7 cellular contexts compared by ENCODE assay signal in genomic region chr12:56634242-56634836, GRCh38. TPM values are rescaled to one million over a fixed set of nuclear protein-coding genes. Genes with fewer than 3 reads are reported as not detected.
A peak's percentile ranks its signal among the peaks of the same experiment; 100 is the strongest.
DNase-seq lines count a peak whose midpoint lies in the region; ATAC-seq and TF ChIP-seq lines count a peak whose summit lies in the region.

No MANE protein-coding gene starts in this region.

- H3K9me3 ChIP-seq in esophagus squamous epithelium (no peaks in the 10 kb centered on the region), neural cell (ENCODE audit: low read length) (no peaks in the 10 kb centered on the region)

- TF ChIP-seq RAD21 in neural cell (conservative IDR thresholded peaks at IDR 0.05): no peak

- no peak overlapping the region for H2AFZ ChIP-seq in neural cell (ENCODE audit: low read depth, low read length)

- H3K36me3 Mint-ChIP-seq in activated CD8-positive, alpha-beta memory T cell treated with anti-CD3 and anti-CD28 coated beads, Interleukin-2, amount 10 ng/mL, durations not matched to agents 7 days and 5 days: peaks cover 18% of the 10 kb centered on the region

- ATAC-seq in activated CD8-positive, alpha-beta memory T cell treated with anti-CD3 and anti-CD28 coated beads, Interleukin-2, amount 10 ng/mL, durations not matched to agents 7 days and 5 days: no peak
- no peak for ATAC-seq in GM19467 (IDR thresholded peaks at IDR 0.05; ENCODE audit: unreplicated experiment)

- H3K27me3 Mint-ChIP-seq in activated CD8-positive, alpha-beta memory T cell treated with anti-CD3 and anti-CD28 coated beads, Interleukin-2, amount 10 ng/mL, durations not matched to agents 7 days and 5 days: no peaks in the 10 kb centered on the region

- TF ChIP-seq CTCF in GM10266 (IDR thresholded peaks at IDR 0.05; ENCODE audit: control insufficient read depth, insufficient read depth, low read depth, missing control alignments): no peak
- no peak for TF ChIP-seq CTCF in esophagus squamous epithelium (IDR thresholded peaks at IDR 0.05)
- no peak for TF ChIP-seq CTCF in neural cell (IDR thresholded peaks at IDR 0.05; ENCODE audit: poor library complexity, severe bottlenecking)

- H3K9me3 Mint-ChIP-seq in activated CD8-positive, alpha-beta memory T cell treated with anti-CD3 and anti-CD28 coated beads, Interleukin-2, amount 10 ng/mL, durations not matched to agents 7 days and 5 days (ENCODE audit: low read depth): no peaks in the 10 kb centered on the region

- peaks cover 9% of the 10 kb centered on the region for H3F3A ChIP-seq in neural cell (ENCODE audit: insufficient read depth, low read length, poor library complexity, severe bottlenecking)

- DNase-seq in GM10266 (ENCODE audit: extremely low spot score): peak; percentile 42
- DNase-seq in NCI-H1436 (lab: John Stamatoyannopoulos, UW): peak; percentile 72
- peak; percentile 46 for DNase-seq in activated CD8-positive, alpha-beta memory T cell treated with anti-CD3 and anti-CD28 coated beads, Interleukin-2, amount 10 ng/mL, durations not matched to agents 7 days and 5 days
- DNase-seq in esophagus squamous epithelium (lab: John Stamatoyannopoulos, UW): no peak
- no peak for DNase-seq in epidermal melanocyte (ENCODE audit: insufficient read length, low spot score)

- H3K9me2 ChIP-seq in neural cell (ENCODE audit: insufficient read depth, low read length): no peaks in the 10 kb centered on the region

- H3K9ac ChIP-seq in neural cell (ENCODE audit: low read length): peak overlapping the region; percentile 77

- WGBS in esophagus squamous epithelium, 2 donors: 0 to 1% methylated on average over 21 to 23 of the region's 27 CpGs

- TF ChIP-seq EP300 in neural cell (conservative IDR thresholded peaks at IDR 0.05; ENCODE audit: poor library complexity, severe bottlenecking): no peak

- no peaks in the 10 kb centered on the region for H4K20me1 ChIP-seq in neural cell (ENCODE audit: insufficient read depth)

- peaks cover 15% of the 10 kb centered on the region for H3K79me2 ChIP-seq in neural cell (replicated peaks; ENCODE audit: insufficient read depth, low read length)

- peaks cover 48 to 88% (median 52%) of the 10 kb centered on the region in 3 donors for H3K4me1 ChIP-seq in esophagus squamous epithelium

- peak in 2 of 4 donors; percentile 5 to 39 for TF ChIP-seq POLR2A in esophagus squamous epithelium (IDR thresholded peaks at IDR 0.05)

- H3K4me1 Mint-ChIP-seq in activated CD8-positive, alpha-beta memory T cell treated with anti-CD3 and anti-CD28 coated beads, Interleukin-2, amount 10 ng/mL, durations not matched to agents 7 days and 5 days: peaks cover 65% of the 10 kb centered on the region

- peak overlapping the region; percentile 97 to 99 (median 98) for H3K27ac ChIP-seq in esophagus squamous epithelium
- H3K27ac ChIP-seq in neural cell (ENCODE audit: low read length): peak overlapping the region; percentile 18

- peak overlapping the region; percentile 82 for H3K4me3 Mint-ChIP-seq in activated CD8-positive, alpha-beta memory T cell treated with anti-CD3 and anti-CD28 coated beads, Interleukin-2, amount 10 ng/mL, durations not matched to agents 7 days and 5 days

- intact Hi-C loops in esophagus squamous epithelium (cut with DNase I): no loop called here

- H3K36me3 ChIP-seq in esophagus squamous epithelium: peaks cover 14 to 20% (median 20%) of the 10 kb centered on the region in 3 donors
- no peaks in the 10 kb centered on the region for H3K36me3 ChIP-seq in neural cell (ENCODE audit: insufficient read depth, low read length)

- peak overlapping the region; percentile 60 for H3K4me2 ChIP-seq in neural cell (ENCODE audit: low read length)

- CTCF ChIA-PET in activated CD8-positive, alpha-beta memory T cell treated with anti-CD3 and anti-CD28 coated beads, Interleukin-2, amount 10 ng/mL, durations not matched to agents 7 days and 5 days (lab: Charles Lee): interaction anchor here (1.0 to 4.4 kb wide), 8 partner anchors 12 to 122 kb away, joined by 3 to 54 read pairs (median 15); partner anchors contain the start of genes ATP5F1B and RBMS2

- no peaks in the 10 kb centered on the region for H3K27me3 ChIP-seq in esophagus squamous epithelium
- H3K27me3 ChIP-seq in neural cell (ENCODE audit: insufficient read depth, low read depth, low read length): no peaks in the 10 kb centered on the region

- H3K27ac Mint-ChIP-seq in activated CD8-positive, alpha-beta memory T cell treated with anti-CD3 and anti-CD28 coated beads, Interleukin-2, amount 10 ng/mL, durations not matched to agents 7 days and 5 days: peak overlapping the region; percentile 77

- H3K4me3 ChIP-seq in esophagus squamous epithelium: peak overlapping the region; percentile 59 to 95 (median 89)
- peak overlapping the region; percentile 71 for H3K4me3 ChIP-seq in neural cell (ENCODE audit: low read length)

TF ChIP-seq in neural cell, 6 proteins besides CTCF, POLR2A, EP300 and RAD21:
- TF ChIP-seq MXI1 (conservative IDR thresholded peaks at IDR 0.05; ENCODE audit: poor library complexity, severe bottlenecking): no peak
- TF ChIP-seq EZH2 (IDR thresholded peaks at IDR 0.05; ENCODE audit: borderline replicate concordance, insufficient read depth, low read length, poor library complexity, severe bottlenecking): no peak
- TF ChIP-seq POLR2AphosphoS5 (IDR thresholded peaks at IDR 0.05): no peak
- TF ChIP-seq TAF1 (IDR thresholded peaks at IDR 0.05; ENCODE audit: low read depth): no peak
- TF ChIP-seq, protein P1, sequence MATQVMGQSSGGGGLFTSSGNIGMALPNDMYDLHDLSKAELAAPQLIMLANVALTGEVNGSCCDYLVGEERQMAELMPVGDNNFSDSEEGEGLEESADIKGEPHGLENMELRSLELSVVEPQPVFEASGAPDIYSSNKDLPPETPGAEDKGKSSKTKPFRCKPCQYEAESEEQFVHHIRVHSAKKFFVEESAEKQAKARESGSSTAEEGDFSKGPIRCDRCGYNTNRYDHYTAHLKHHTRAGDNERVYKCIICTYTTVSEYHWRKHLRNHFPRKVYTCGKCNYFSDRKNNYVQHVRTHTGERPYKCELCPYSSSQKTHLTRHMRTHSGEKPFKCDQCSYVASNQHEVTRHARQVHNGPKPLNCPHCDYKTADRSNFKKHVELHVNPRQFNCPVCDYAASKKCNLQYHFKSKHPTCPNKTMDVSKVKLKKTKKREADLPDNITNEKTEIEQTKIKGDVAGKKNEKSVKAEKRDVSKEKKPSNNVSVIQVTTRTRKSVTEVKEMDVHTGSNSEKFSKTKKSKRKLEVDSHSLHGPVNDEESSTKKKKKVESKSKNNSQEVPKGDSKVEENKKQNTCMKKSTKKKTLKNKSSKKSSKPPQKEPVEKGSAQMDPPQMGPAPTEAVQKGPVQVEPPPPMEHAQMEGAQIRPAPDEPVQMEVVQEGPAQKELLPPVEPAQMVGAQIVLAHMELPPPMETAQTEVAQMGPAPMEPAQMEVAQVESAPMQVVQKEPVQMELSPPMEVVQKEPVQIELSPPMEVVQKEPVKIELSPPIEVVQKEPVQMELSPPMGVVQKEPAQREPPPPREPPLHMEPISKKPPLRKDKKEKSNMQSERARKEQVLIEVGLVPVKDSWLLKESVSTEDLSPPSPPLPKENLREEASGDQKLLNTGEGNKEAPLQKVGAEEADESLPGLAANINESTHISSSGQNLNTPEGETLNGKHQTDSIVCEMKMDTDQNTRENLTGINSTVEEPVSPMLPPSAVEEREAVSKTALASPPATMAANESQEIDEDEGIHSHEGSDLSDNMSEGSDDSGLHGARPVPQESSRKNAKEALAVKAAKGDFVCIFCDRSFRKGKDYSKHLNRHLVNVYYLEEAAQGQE (IDR thresholded peaks at IDR 0.05; ENCODE audit: borderline replicate concordance): no peak
- no peak for TF ChIP-seq SMC3 (conservative IDR thresholded peaks at IDR 0.05; ENCODE audit: poor library complexity)

RNA-seq across cellular contexts. Expression of gene BAZ2A, which starts 4.2 kb away (rescaled TPM):
- 100 to 1,000 TPM; 110 to 113 TPM for total RNA-seq in activated CD8-positive, alpha-beta memory T cell treated with anti-CD3 and anti-CD28 coated beads, Interleukin-2, amount 10 ng/mL, durations not matched to agents 7 days and 5 days
- total RNA-seq in esophagus squamous epithelium: 10 to 100 TPM; 36.7 to 65.3 (median 59.8) TPM
- polyA plus RNA-seq in neural cell: 11.6 and 13.8 TPM in 2 replicates
- 24.1 and 38.2 TPM in 2 replicates for polyA minus RNA-seq in neural cell

RNA-seq across cellular contexts. Expression of gene ATP5F1B, which starts 11.4 kb away (rescaled TPM):
- total RNA-seq in activated CD8-positive, alpha-beta memory T cell treated with anti-CD3 and anti-CD28 coated beads, Interleukin-2, amount 10 ng/mL, durations not matched to agents 7 days and 5 days: 100 to 1,000 TPM; 583 to 726 TPM
- 100 to 1,000 TPM; 337 to 726 (median 526) TPM for total RNA-seq in esophagus squamous epithelium
- 559 and 611 TPM in 2 replicates for polyA plus RNA-seq in neural cell
- polyA minus RNA-seq in neural cell: 436 and 443 TPM in 2 replicates

RNA-seq across cellular contexts. Expression of gene PTGES3, which starts 53.7 kb away (rescaled TPM):
- 100 to 1,000 TPM; 241 to 268 TPM for total RNA-seq in activated CD8-positive, alpha-beta memory T cell treated with anti-CD3 and anti-CD28 coated beads, Interleukin-2, amount 10 ng/mL, durations not matched to agents 7 days and 5 days
- total RNA-seq in esophagus squamous epithelium: 100 to 1,000 TPM in 2 of 4 donors, 10 to 100 TPM in 2; 61.9 to 157 (median 100) TPM
- 104 and 109 TPM in 2 replicates for polyA plus RNA-seq in neural cell
- polyA minus RNA-seq in neural cell: 71.8 and 86.8 TPM in 2 replicates

Comparison
In these comparisons a context has a peak if more than half of its experiments do, and no peak if none do; other contexts are left out.
1. DNase-seq: peak in GM10266 (single experiment), NCI-H1436 (single experiment) and activated CD8-positive, alpha-beta memory T cell treated with anti-CD3 and anti-CD28 coated beads, Interleukin-2, amount 10 ng/mL, durations not matched to agents 7 days and 5 days (single experiment); none in esophagus squamous epithelium (single experiment) and epidermal melanocyte (single experiment).